Comparison of ENCODE assay signal across 2 cellular contexts in genomic region chr1:1069061-1069710, GRCh38.
TF ChIP-seq lines count a peak whose summit lies in the region.

No MANE protein-coding gene starts in this region.

TF ChIP-seq in HEK293, 187 proteins besides CTCF, POLR2A, EP300 and RAD21 (continues in another document):
- no peak for TF ChIP-seq ZNF596 (tag by site-specific recombination; IDR thresholded peaks at IDR 0.05)
- TF ChIP-seq ZBTB20 (tag by site-specific recombination; IDR thresholded peaks at IDR 0.05): no peak
- TF ChIP-seq YY1 (tag by site-specific recombination; IDR thresholded peaks at IDR 0.05): no peak
- TF ChIP-seq ZNF514 (tag by site-specific recombination; IDR thresholded peaks at IDR 0.05): no peak
- no peak for TF ChIP-seq KLF7 (tag by site-specific recombination; IDR thresholded peaks at IDR 0.05; ENCODE audit: borderline replicate concordance)
- no peak for TF ChIP-seq ZNF280D (tag by site-specific recombination; IDR thresholded peaks at IDR 0.05)
- peak; percentile 85 for TF ChIP-seq KLF1 (tag by site-specific recombination; IDR thresholded peaks at IDR 0.05)
- TF ChIP-seq ELK4 (IDR thresholded peaks at IDR 0.05; ENCODE audit: borderline replicate concordance, low read depth, low read length): no peak
- no peak for TF ChIP-seq ZNF837 (tag by site-specific recombination; IDR thresholded peaks at IDR 0.05)
- peak; percentile 4; the same call in 1 of the 2 replicates for TF ChIP-seq ZBTB11 (tag by site-specific recombination; conservative IDR thresholded peaks at IDR 0.05; ENCODE audit: low read depth)
- TF ChIP-seq BCL11A (tag by site-specific recombination; IDR thresholded peaks at IDR 0.05; ENCODE audit: low read depth): no peak
- no peak for TF ChIP-seq ZSCAN5A (tag by site-specific recombination; IDR thresholded peaks at IDR 0.05)
- no peak for TF ChIP-seq ZNF830 (tag by site-specific recombination; IDR thresholded peaks at IDR 0.05; ENCODE audit: low read depth)
- TF ChIP-seq ZBTB21 (tag by site-specific recombination; IDR thresholded peaks at IDR 0.05): no peak
- TF ChIP-seq, protein P1, sequence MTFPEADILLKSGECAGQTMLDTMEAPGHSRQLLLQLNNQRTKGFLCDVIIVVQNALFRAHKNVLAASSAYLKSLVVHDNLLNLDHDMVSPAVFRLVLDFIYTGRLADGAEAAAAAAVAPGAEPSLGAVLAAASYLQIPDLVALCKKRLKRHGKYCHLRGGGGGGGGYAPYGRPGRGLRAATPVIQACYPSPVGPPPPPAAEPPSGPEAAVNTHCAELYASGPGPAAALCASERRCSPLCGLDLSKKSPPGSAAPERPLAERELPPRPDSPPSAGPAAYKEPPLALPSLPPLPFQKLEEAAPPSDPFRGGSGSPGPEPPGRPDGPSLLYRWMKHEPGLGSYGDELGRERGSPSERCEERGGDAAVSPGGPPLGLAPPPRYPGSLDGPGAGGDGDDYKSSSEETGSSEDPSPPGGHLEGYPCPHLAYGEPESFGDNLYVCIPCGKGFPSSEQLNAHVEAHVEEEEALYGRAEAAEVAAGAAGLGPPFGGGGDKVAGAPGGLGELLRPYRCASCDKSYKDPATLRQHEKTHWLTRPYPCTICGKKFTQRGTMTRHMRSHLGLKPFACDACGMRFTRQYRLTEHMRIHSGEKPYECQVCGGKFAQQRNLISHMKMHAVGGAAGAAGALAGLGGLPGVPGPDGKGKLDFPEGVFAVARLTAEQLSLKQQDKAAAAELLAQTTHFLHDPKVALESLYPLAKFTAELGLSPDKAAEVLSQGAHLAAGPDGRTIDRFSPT (tag by site-specific recombination; IDR thresholded peaks at IDR 0.05): no peak
- TF ChIP-seq ZNF221 (tag by site-specific recombination; IDR thresholded peaks at IDR 0.05; ENCODE audit: borderline replicate concordance): no peak

TF ChIP-seq in HepG2, 621 proteins besides CTCF, POLR2A, EP300 and RAD21 (continues in another document):
- TF ChIP-seq TFDP1 (CRISPR knock-in tag; IDR thresholded peaks at IDR 0.05; ENCODE audit: borderline replicate concordance) (0 out of 2 replicates have a peak, but pooled peaks have one; percentile 35), ZNF10 (CRISPR knock-in tag; IDR thresholded peaks at IDR 0.05; ENCODE audit: borderline replicate concordance, low read depth) (no peak), SAFB2 (CRISPR knock-in tag; IDR thresholded peaks at IDR 0.05; ENCODE audit: borderline replicate concordance, low read depth) (no peak), ZNF557 (CRISPR knock-in tag; IDR thresholded peaks at IDR 0.05) (no peak), SMC3 (IDR thresholded peaks at IDR 0.05; ENCODE audit: low read length) (no peak), ZC3H13 (CRISPR knock-in tag; IDR thresholded peaks at IDR 0.05) (no peak), FUBP1 (CRISPR knock-in tag; IDR thresholded peaks at IDR 0.05; ENCODE audit: borderline replicate concordance) (no peak), ZNF746 (CRISPR knock-in tag; IDR thresholded peaks at IDR 0.05) (no peak), ZFY (CRISPR knock-in tag; IDR thresholded peaks at IDR 0.05) (no peak), BCL6 (CRISPR knock-in tag; IDR thresholded peaks at IDR 0.05) (no peak), SP4 (CRISPR knock-in tag; IDR thresholded peaks at IDR 0.05) (peak; percentile 76; the same call in 1 of the 2 replicates), HNRNPLL (IDR thresholded peaks at IDR 0.05; ENCODE audit: low read depth, low read length, poor library complexity, severe bottlenecking) (peak; percentile 99), ZNF572 (CRISPR knock-in tag; IDR thresholded peaks at IDR 0.05) (no peak), ZMAT3 (CRISPR knock-in tag; conservative IDR thresholded peaks at IDR 0.05) (no peak), JDP2 (CRISPR knock-in tag; IDR thresholded peaks at IDR 0.05; ENCODE audit: borderline replicate concordance) (no peak), WIZ (CRISPR knock-in tag; IDR thresholded peaks at IDR 0.05) (no peak), ZNF720 (CRISPR knock-in tag; IDR thresholded peaks at IDR 0.05) (no peak), SIX1 (CRISPR knock-in tag; IDR thresholded peaks at IDR 0.05; ENCODE audit: borderline replicate concordance) (no peak), FOXA3 (CRISPR knock-in tag; IDR thresholded peaks at IDR 0.05) (no peak), MED13 (CRISPR knock-in tag; IDR thresholded peaks at IDR 0.05) (no peak), ZNF562 (CRISPR knock-in tag; IDR thresholded peaks at IDR 0.05; ENCODE audit: borderline replicate concordance) (no peak), TBX3 (IDR thresholded peaks at IDR 0.05; ENCODE audit: borderline replicate concordance) (no peak), ZNF343 (CRISPR knock-in tag; IDR thresholded peaks at IDR 0.05) (no peak), ZFYVE20 (CRISPR knock-in tag; IDR thresholded peaks at IDR 0.05; ENCODE audit: borderline replicate concordance, low read depth) (no peak), FOSL2 (CRISPR knock-in tag; IDR thresholded peaks at IDR 0.05) (0 out of 2 replicates have a peak, but pooled peaks have one; percentile 10)
- TF ChIP-seq, protein P2, sequence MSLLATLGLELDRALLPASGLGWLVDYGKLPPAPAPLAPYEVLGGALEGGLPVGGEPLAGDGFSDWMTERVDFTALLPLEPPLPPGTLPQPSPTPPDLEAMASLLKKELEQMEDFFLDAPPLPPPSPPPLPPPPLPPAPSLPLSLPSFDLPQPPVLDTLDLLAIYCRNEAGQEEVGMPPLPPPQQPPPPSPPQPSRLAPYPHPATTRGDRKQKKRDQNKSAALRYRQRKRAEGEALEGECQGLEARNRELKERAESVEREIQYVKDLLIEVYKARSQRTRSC (CRISPR knock-in tag; IDR thresholded peaks at IDR 0.05; ENCODE audit: low read depth): no peak
- TF ChIP-seq, protein P3, sequence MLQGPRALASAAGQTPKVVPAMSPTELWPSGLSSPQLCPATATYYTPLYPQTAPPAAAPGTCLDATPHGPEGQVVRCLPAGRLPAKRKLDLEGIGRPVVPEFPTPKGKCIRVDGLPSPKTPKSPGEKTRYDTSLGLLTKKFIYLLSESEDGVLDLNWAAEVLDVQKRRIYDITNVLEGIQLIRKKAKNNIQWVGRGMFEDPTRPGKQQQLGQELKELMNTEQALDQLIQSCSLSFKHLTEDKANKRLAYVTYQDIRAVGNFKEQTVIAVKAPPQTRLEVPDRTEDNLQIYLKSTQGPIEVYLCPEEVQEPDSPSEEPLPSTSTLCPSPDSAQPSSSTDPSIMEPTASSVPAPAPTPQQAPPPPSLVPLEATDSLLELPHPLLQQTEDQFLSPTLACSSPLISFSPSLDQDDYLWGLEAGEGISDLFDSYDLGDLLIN (CRISPR knock-in tag; IDR thresholded peaks at IDR 0.05; ENCODE audit: borderline replicate concordance): no peak
- TF ChIP-seq, protein P4, sequence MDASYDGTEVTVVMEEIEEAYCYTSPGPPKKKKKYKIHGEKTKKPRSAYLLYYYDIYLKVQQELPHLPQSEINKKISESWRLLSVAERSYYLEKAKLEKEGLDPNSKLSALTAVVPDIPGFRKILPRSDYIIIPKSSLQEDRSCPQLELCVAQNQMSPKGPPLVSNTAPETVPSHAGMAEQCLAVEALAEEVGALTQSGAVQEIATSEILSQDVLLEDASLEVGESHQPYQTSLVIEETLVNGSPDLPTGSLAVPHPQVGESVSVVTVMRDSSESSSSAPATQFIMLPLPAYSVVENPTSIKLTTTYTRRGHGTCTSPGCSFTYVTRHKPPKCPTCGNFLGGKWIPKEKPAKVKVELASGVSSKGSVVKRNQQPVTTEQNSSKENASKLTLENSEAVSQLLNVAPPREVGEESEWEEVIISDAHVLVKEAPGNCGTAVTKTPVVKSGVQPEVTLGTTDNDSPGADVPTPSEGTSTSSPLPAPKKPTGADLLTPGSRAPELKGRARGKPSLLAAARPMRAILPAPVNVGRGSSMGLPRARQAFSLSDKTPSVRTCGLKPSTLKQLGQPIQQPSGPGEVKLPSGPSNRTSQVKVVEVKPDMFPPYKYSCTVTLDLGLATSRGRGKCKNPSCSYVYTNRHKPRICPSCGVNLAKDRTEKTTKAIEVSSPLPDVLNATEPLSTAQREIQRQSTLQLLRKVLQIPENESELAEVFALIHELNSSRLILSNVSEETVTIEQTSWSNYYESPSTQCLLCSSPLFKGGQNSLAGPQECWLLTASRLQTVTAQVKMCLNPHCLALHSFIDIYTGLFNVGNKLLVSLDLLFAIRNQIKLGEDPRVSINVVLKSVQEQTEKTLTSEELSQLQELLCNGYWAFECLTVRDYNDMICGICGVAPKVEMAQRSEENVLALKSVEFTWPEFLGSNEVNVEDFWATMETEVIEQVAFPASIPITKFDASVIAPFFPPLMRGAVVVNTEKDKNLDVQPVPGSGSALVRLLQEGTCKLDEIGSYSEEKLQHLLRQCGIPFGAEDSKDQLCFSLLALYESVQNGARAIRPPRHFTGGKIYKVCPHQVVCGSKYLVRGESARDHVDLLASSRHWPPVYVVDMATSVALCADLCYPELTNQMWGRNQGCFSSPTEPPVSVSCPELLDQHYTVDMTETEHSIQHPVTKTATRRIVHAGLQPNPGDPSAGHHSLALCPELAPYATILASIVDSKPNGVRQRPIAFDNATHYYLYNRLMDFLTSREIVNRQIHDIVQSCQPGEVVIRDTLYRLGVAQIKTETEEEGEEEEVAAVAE (CRISPR knock-in tag; IDR thresholded peaks at IDR 0.05; ENCODE audit: borderline replicate concordance): no peak
- TF ChIP-seq, protein P5, sequence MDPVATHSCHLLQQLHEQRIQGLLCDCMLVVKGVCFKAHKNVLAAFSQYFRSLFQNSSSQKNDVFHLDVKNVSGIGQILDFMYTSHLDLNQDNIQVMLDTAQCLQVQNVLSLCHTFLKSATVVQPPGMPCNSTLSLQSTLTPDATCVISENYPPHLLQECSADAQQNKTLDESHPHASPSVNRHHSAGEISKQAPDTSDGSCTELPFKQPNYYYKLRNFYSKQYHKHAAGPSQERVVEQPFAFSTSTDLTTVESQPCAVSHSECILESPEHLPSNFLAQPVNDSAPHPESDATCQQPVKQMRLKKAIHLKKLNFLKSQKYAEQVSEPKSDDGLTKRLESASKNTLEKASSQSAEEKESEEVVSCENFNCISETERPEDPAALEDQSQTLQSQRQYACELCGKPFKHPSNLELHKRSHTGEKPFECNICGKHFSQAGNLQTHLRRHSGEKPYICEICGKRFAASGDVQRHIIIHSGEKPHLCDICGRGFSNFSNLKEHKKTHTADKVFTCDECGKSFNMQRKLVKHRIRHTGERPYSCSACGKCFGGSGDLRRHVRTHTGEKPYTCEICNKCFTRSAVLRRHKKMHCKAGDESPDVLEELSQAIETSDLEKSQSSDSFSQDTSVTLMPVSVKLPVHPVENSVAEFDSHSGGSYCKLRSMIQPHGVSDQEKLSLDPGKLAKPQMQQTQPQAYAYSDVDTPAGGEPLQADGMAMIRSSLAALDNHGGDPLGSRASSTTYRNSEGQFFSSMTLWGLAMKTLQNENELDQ (CRISPR knock-in tag; IDR thresholded peaks at IDR 0.05; ENCODE audit: borderline replicate concordance): no peak
- TF ChIP-seq, protein P6, sequence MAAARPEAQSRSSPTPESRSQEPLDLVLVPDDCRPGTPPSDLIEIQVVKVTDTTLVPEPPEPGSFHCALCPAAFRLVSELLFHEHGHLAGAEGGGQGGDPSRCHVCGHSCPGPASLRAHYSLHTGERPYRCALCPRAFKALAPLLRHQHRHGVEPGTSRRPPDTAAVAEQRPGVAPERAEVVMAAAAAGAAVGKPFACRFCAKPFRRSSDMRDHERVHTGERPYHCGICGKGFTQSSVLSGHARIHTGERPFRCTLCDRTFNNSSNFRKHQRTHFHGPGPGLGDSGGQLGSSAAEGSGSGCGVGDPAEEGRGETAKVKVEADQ (CRISPR knock-in tag; IDR thresholded peaks at IDR 0.05; ENCODE audit: borderline replicate concordance): 0 out of 2 replicates have a peak, but pooled peaks have one; percentile 60
- TF ChIP-seq, protein P7, sequence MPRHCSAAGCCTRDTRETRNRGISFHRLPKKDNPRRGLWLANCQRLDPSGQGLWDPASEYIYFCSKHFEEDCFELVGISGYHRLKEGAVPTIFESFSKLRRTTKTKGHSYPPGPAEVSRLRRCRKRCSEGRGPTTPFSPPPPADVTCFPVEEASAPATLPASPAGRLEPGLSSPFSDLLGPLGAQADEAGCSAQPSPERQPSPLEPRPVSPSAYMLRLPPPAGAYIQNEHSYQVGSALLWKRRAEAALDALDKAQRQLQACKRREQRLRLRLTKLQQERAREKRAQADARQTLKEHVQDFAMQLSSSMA (CRISPR knock-in tag; IDR thresholded peaks at IDR 0.05): no peak
- TF ChIP-seq, protein P8, sequence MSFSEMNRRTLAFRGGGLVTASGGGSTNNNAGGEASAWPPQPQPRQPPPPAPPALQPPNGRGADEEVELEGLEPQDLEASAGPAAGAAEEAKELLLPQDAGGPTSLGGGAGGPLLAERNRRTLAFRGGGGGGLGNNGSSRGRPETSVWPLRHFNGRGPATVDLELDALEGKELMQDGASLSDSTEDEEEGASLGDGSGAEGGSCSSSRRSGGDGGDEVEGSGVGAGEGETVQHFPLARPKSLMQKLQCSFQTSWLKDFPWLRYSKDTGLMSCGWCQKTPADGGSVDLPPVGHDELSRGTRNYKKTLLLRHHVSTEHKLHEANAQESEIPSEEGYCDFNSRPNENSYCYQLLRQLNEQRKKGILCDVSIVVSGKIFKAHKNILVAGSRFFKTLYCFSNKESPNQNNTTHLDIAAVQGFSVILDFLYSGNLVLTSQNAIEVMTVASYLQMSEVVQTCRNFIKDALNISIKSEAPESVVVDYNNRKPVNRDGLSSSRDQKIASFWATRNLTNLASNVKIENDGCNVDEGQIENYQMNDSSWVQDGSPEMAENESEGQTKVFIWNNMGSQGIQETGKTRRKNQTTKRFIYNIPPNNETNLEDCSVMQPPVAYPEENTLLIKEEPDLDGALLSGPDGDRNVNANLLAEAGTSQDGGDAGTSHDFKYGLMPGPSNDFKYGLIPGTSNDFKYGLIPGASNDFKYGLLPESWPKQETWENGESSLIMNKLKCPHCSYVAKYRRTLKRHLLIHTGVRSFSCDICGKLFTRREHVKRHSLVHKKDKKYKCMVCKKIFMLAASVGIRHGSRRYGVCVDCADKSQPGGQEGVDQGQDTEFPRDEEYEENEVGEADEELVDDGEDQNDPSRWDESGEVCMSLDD (CRISPR knock-in tag; IDR thresholded peaks at IDR 0.05; ENCODE audit: borderline replicate concordance): no peak
- TF ChIP-seq, protein P9, sequence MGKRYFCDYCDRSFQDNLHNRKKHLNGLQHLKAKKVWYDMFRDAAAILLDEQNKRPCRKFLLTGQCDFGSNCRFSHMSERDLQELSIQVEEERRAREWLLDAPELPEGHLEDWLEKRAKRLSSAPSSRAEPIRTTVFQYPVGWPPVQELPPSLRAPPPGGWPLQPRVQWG (CRISPR knock-in tag; IDR thresholded peaks at IDR 0.05; ENCODE audit: borderline replicate concordance, low read depth): no peak
